Comparison of ENCODE assay signal across 8 cellular contexts in the genomic region with DNA sequence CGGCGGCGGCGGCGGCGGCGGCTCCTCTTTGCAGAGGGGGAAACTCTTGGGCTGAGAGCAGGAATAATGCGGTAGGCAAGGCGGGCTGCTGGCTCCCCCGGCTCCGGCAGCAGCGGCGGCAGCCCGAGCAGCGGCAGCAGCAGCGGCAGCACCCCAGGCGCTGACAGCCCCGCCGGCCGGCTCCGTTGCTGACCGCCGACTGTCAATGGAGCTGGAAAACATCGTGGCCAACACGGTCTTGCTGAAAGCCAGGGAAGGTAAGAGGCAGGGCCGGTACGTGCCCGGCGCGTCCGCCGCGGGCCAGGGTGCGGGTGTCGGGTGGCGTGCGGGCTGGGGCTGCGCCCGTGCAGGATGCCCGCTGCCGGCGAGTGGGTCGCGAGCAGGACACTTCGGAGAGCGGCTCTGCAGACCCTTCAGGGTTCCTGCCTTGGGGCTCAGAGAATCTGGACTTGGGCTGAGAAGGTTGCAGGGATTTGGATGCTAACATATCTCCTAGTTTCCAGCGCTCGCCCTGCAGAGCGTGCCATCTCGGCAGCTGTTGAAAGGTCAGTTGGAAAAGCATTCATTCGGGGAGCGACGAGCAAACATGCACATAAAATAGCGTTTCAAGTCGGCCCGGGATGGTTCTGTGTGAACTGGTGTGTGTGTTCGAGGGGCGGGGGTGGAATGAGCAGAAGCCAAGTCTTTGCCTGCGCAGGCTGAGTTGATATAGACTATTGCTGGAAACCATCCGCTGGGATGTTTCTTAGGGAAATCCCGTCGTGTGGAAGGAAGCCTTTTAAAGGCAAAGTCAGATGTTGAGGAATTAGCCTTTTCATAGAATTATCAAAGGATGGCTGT. TPM values are rescaled to one million over a fixed set of nuclear protein-coding genes. Genes with fewer than 3 reads are reported as not detected.
DNase-seq lines count a peak whose midpoint lies in the region; ATAC-seq, FAIRE-seq and TF ChIP-seq lines count a peak whose summit lies in the region.

No MANE protein-coding gene starts in this region.

- H3K27ac Mint-ChIP-seq in neural crest cell (ENCODE audit: unreplicated experiment), result peak overlapping the region; percentile 1

- H4K20me1 ChIP-seq in OCI-LY1 (ENCODE audit: insufficient read depth, low read length), result no peaks in the 10 kb centered on the region

- no peak for TF ChIP-seq CTCF in OCI-LY1 (IDR thresholded peaks at IDR 0.05; ENCODE audit: low read length)
- no peak for TF ChIP-seq CTCF in gastroesophageal sphincter (IDR thresholded peaks at IDR 0.05)
- TF ChIP-seq CTCF in neural crest cell (conservative IDR thresholded peaks at IDR 0.05), result no peak

- H3K36me3 ChIP-seq in OCI-LY1 (ENCODE audit: insufficient read depth, low read length) (no peaks in the 10 kb centered on the region), gastroesophageal sphincter (no peaks in the 10 kb centered on the region), urinary bladder (ENCODE audit: insufficient read depth) (no peaks in the 10 kb centered on the region)

- H3K4me1 ChIP-seq in OCI-LY1 (ENCODE audit: insufficient read depth, low read length, severe bottlenecking) (peaks cover 29% of the 10 kb centered on the region), gastroesophageal sphincter (peaks cover 14 to 60% (median 28%) of the 10 kb centered on the region in 3 donors), urinary bladder (ENCODE audit: insufficient read depth) (no peaks in the 10 kb centered on the region)

- DNase-seq in GM12891 (ENCODE audit: insufficient read length, low spot score) (no peak), neural crest cell (ENCODE audit: low read depth, low spot score) (peak; percentile 53), cortex of kidney (lab: John Stamatoyannopoulos, UW) (no peak)
- peak; percentile 40 for DNase-seq in activated naive CD4-positive, alpha-beta T cell treated with anti-CD3 and anti-CD28 coated beads, Interleukin-2, amount 50 U/mL, for 16 hours

- no peaks in the 10 kb centered on the region for H3K36me3 Mint-ChIP-seq in neural crest cell (ENCODE audit: low read depth)

- peak overlapping the region; percentile 35; the same call in 1 of the 2 replicates for H2AFZ ChIP-seq in OCI-LY1 (ENCODE audit: low read length)

- H3K9me2 ChIP-seq in OCI-LY1 (ENCODE audit: low read depth, low read length), result no peaks in the 10 kb centered on the region

- no peaks in the 10 kb centered on the region for H3K27me3 Mint-ChIP-seq in neural crest cell (ENCODE audit: low read depth)

- H3K4me3 ChIP-seq in OCI-LY1 (ENCODE audit: low read depth, low read length, poor library complexity, severe bottlenecking) (peak overlapping the region; percentile 67), gastroesophageal sphincter (peak overlapping the region; percentile 55 to 80), urinary bladder (ENCODE audit: low read depth, low read length) (peak overlapping the region; percentile 69)

- no peaks in the 10 kb centered on the region for H3K9me3 ChIP-seq in OCI-LY1 (ENCODE audit: low read length)
- no peaks in the 10 kb centered on the region for H3K9me3 ChIP-seq in gastroesophageal sphincter

- FAIRE-seq in GM12891 (lab: Jason Lieb, UNC), result peak; percentile 45

- 0% methylated on average over 4 to 10 of the region's 62 CpGs for WGBS in gastroesophageal sphincter (ENCODE audit: low coverage in 1 of 2), 2 donors
- under 1% methylated on average over 62 of the region's 62 CpGs for WGBS in urinary bladder

- H3K9ac ChIP-seq in OCI-LY1 (ENCODE audit: low read length), result peak overlapping the region; percentile 50

- no peaks in the 10 kb centered on the region for H3K9me3 Mint-ChIP-seq in neural crest cell

- TF ChIP-seq POLR2A in GM12891 (IDR thresholded peaks at IDR 0.05; ENCODE audit: low read depth, low read length) (no peak), gastroesophageal sphincter (IDR thresholded peaks at IDR 0.05) (no peak)

- ATAC-seq in HG02852 (IDR thresholded peaks at IDR 0.05; ENCODE audit: unreplicated experiment), result peak; percentile 3
- peak; percentile 5 for ATAC-seq in gastroesophageal sphincter

- no peaks in the 10 kb centered on the region for H3K79me2 ChIP-seq in OCI-LY1 (ENCODE audit: insufficient read depth, low read length)

- TF ChIP-seq EP300 in gastroesophageal sphincter (IDR thresholded peaks at IDR 0.05), result no peak

- peaks cover 70% of the 10 kb centered on the region for H3K4me1 Mint-ChIP-seq in neural crest cell

- H3K27ac ChIP-seq in OCI-LY1 (ENCODE audit: low read depth, low read length, poor library complexity, severe bottlenecking) (no peak overlapping the region), gastroesophageal sphincter (peak overlapping the region; percentile 45 to 100 (median 98)), urinary bladder (ENCODE audit: low read depth) (peak overlapping the region; percentile 86)

- H3K27me3 ChIP-seq in OCI-LY1 (ENCODE audit: insufficient read depth, low read length) (peaks cover 9% of the 10 kb centered on the region; the same call in 1 of the 2 replicates), gastroesophageal sphincter (no peaks in the 10 kb centered on the region)

- H3K4me2 ChIP-seq in OCI-LY1 (ENCODE audit: low read length), result peak overlapping the region; percentile 91

- peak overlapping the region; percentile 90 for H3K4me3 Mint-ChIP-seq in neural crest cell

- no peaks in the 10 kb centered on the region for H3F3A ChIP-seq in OCI-LY1 (ENCODE audit: insufficient read depth, low read length)

TF ChIP-seq in GM12891, 5 proteins besides CTCF, POLR2A, EP300 and RAD21:
- TF ChIP-seq SPI1 (IDR thresholded peaks at IDR 0.05; ENCODE audit: low read depth, low read length), result no peak
- 0 out of 2 replicates have a peak, but pooled peaks have one; percentile 13 for TF ChIP-seq TAF1 (IDR thresholded peaks at IDR 0.05; ENCODE audit: low read depth, low read length)
- TF ChIP-seq PAX5 (IDR thresholded peaks at IDR 0.05; ENCODE audit: insufficient read depth, low read length, severe bottlenecking), result no peak
TF ChIP-seq in GM12891: peak in this region for 1.

RNA-seq across cellular contexts. Expression of a gene that starts 0.6 kb away (rescaled TPM):
- polyA plus RNA-seq in GM12891 (2012; ENCODE audit: low read depth, missing spikeins), result 13.9 TPM
- 10 to 100 TPM; 28.8 to 71.6 (median 47.7) TPM for total RNA-seq in gastroesophageal sphincter
- total RNA-seq in neural crest cell, result 13.5 and 13.9 TPM in 2 replicates
- 23.8 TPM for total RNA-seq in urinary bladder
- 27.0 TPM for polyA plus RNA-seq in urinary bladder

RNA-seq across cellular contexts. Expression of a gene that starts 29.3 kb away (rescaled TPM):
- 134 TPM for polyA plus RNA-seq in GM12891 (2012; ENCODE audit: low read depth, missing spikeins)
- 100 to 1,000 TPM; 140 to 289 (median 164) TPM for total RNA-seq in gastroesophageal sphincter
- 144 and 147 TPM in 2 replicates for total RNA-seq in neural crest cell
- total RNA-seq in urinary bladder, result 162 TPM
- 219 TPM for polyA plus RNA-seq in urinary bladder

RNA-seq across cellular contexts. Expression of a gene that starts 42.4 kb away (rescaled TPM):
- polyA plus RNA-seq in GM12891 (2012; ENCODE audit: low read depth, missing spikeins), result 26.1 TPM
- 10 to 100 TPM; 12.7 to 25.3 (median 17.1) TPM for total RNA-seq in gastroesophageal sphincter
- 17.2 and 19.9 TPM in 2 replicates for total RNA-seq in neural crest cell
- 16.1 TPM for total RNA-seq in urinary bladder
- polyA plus RNA-seq in urinary bladder, result 23.6 TPM

Comparison
In these comparisons a context has a peak if more than half of its experiments do, and no peak if none do; other contexts are left out.
1. DNase-seq: peak in activated naive CD4-positive, alpha-beta T cell treated with anti-CD3 and anti-CD28 coated beads, Interleukin-2, amount 50 U/mL, for 16 hours (single experiment) and neural crest cell (single experiment); none in GM12891 (single experiment) and cortex of kidney (single experiment).
2. Peak in every context shown above with its lines, with median percentiles within 50 percentile points of each other: H3K4me3 ChIP-seq.